1 cellular context compared by ENCODE assay signal in the genomic region with DNA sequence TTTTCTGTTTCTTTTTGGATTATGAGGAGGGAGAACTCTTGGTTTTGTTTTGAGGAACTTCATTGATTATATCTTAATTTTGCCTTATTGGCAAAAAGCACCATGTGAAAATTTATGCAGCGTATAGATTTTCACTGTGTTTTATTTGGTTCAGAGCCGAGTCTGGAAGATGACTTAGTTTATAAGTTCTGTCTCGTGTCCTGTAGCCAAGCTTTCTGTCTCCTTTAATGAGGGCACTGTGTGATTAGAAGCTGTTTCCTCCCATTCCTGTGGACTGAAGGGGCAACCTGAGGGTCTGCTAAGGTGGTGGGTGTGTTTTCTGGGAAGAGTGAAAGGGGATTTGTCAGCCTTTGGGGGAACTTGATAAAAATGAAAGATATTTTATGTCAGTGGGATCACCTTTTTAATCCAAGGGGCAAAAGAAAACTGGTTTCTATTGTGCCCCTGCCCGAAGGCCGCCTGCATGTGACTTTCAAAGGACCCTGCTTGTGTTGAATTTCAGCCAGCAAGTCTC.
TF ChIP-seq lines count a peak whose summit lies in the region.

No MANE protein-coding gene starts in this region.

TF ChIP-seq in IMR-90, 13 proteins besides CTCF, POLR2A, EP300 and RAD21 (continued from another document):
- TF ChIP-seq BHLHE40 (IDR thresholded peaks at IDR 0.05; ENCODE audit: low read depth, low read length): no peak
- TF ChIP-seq, protein P1, sequence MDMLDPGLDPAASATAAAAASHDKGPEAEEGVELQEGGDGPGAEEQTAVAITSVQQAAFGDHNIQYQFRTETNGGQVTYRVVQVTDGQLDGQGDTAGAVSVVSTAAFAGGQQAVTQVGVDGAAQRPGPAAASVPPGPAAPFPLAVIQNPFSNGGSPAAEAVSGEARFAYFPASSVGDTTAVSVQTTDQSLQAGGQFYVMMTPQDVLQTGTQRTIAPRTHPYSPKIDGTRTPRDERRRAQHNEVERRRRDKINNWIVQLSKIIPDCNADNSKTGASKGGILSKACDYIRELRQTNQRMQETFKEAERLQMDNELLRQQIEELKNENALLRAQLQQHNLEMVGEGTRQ (IDR thresholded peaks at IDR 0.05; ENCODE audit: low read depth, low read length): no peak
